Comparison of ENCODE assay signal across 1 cellular context in genomic region chr1:43559714-43560113, GRCh38.
A peak's percentile ranks its signal among the peaks of the same experiment; 100 is the strongest.
TF ChIP-seq lines count a peak whose summit lies in the region.

No MANE protein-coding gene starts in this region.

TF ChIP-seq in HEK293, 187 proteins besides CTCF, POLR2A, EP300 and RAD21 (continued from another document):
- TF ChIP-seq HIC1 (tag by site-specific recombination; IDR thresholded peaks at IDR 0.05) (no peak), ZNF155 (tag by site-specific recombination; IDR thresholded peaks at IDR 0.05) (no peak), ZNF677 (tag by site-specific recombination; IDR thresholded peaks at IDR 0.05) (no peak), SCRT1 (tag by site-specific recombination; IDR thresholded peaks at IDR 0.05; ENCODE audit: borderline replicate concordance) (peak; percentile 53), ZSCAN4 (tag by site-specific recombination; IDR thresholded peaks at IDR 0.05) (peak; percentile 40), ZSCAN30 (tag by site-specific recombination; IDR thresholded peaks at IDR 0.05) (no peak)
